ENCODE assay signal across 1 cellular context in the genomic region with DNA sequence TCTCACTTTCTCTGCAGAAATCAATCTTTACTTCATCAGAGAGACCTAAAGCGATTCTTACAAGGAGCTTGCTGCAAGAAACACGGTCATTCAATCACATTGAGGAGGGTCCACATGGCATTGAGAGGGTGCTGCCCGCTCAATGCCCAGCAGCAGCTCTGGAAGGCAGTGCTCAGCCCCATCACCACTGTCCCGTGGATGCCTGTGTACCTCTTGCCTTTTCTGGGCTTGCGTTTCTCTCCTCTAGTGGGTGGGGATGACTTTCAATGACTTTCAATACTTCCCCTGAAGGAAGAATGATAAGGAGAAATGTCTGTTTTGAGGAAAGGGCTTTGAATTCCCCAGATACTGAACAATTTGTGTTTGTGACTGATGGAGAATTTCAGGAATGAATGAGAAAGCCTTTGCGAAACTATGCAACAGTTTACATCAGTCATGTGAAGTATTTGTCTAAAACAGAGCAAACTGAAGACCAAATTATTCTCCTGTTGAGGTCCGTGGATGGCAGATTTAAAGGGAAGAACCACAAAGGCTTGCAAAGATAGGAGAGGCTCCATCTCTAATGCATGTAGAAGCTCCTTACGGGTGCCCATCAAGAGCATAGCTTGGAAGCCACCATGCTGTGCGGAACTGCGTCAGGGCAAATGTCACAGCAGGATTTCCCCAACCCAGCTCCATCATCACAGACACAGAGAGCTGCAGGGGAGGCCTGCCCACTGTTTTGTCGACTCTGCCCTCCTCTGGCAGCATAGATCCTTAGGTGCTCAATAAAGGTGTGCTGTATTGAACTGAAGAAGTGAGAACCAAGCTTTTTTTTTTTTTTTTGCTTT.
TF ChIP-seq lines count a peak whose summit lies in the region.

No MANE protein-coding gene starts in this region.

TF ChIP-seq in HepG2, 621 proteins besides CTCF, POLR2A, EP300 and RAD21 (continued from another document and continues in another):
- TF ChIP-seq REST (IDR thresholded peaks at IDR 0.05; ENCODE audit: borderline replicate concordance in 1 of 2, low read depth in 1 of 2, low read length in 2 of 2) (no peak), ZNF703 (CRISPR knock-in tag; IDR thresholded peaks at IDR 0.05; ENCODE audit: borderline replicate concordance) (no peak), PREB (CRISPR knock-in tag; IDR thresholded peaks at IDR 0.05) (no peak), ATRX (CRISPR knock-in tag; IDR thresholded peaks at IDR 0.05; ENCODE audit: borderline replicate concordance) (no peak), ASH2L (IDR thresholded peaks at IDR 0.05; ENCODE audit: insufficient read length, low read depth, low read length) (no peak), IRX3 (CRISPR knock-in tag; IDR thresholded peaks at IDR 0.05; ENCODE audit: borderline replicate concordance, low read depth) (no peak), ZNF773 (CRISPR knock-in tag; IDR thresholded peaks at IDR 0.05; ENCODE audit: borderline replicate concordance) (no peak), XRCC5 (optimal IDR thresholded peaks at IDR 0.05; ENCODE audit: low read length) (no peak), ZIK1 (CRISPR knock-in tag; IDR thresholded peaks at IDR 0.05; ENCODE audit: borderline replicate concordance, low read depth) (no peak), FOXO1 (CRISPR knock-in tag; IDR thresholded peaks at IDR 0.05) (no peak), ZNF792 (CRISPR knock-in tag; IDR thresholded peaks at IDR 0.05) (no peak), TGIF2 (CRISPR knock-in tag; IDR thresholded peaks at IDR 0.05) (no peak), JARID2 (CRISPR knock-in tag; IDR thresholded peaks at IDR 0.05; ENCODE audit: insufficient replicate concordance) (no peak), PRDM15 (CRISPR knock-in tag; IDR thresholded peaks at IDR 0.05) (no peak), ZMAT3 (CRISPR knock-in tag; conservative IDR thresholded peaks at IDR 0.05) (no peak), KLF16 (CRISPR knock-in tag; IDR thresholded peaks at IDR 0.05) (0 out of 4 replicates have a peak, but pooled peaks of 1 of the 2 experiments have one; percentile 18), IKZF5 (CRISPR knock-in tag; IDR thresholded peaks at IDR 0.05) (no peak), ONECUT2 (CRISPR knock-in tag; IDR thresholded peaks at IDR 0.05) (no peak), THAP11 (CRISPR knock-in tag; IDR thresholded peaks at IDR 0.05) (no peak), ZNF337 (CRISPR knock-in tag; IDR thresholded peaks at IDR 0.05; ENCODE audit: borderline replicate concordance, low read depth) (no peak), GATAD2A (CRISPR knock-in tag; IDR thresholded peaks at IDR 0.05) (peak; percentile 83), FOXM1 (CRISPR knock-in tag; IDR thresholded peaks at IDR 0.05) (no peak), MAFG (CRISPR knock-in tag; IDR thresholded peaks at IDR 0.05) (no peak), ZNF615 (CRISPR knock-in tag; IDR thresholded peaks at IDR 0.05; ENCODE audit: borderline replicate concordance) (no peak), ZNF121 (CRISPR knock-in tag; IDR thresholded peaks at IDR 0.05) (no peak), EEA1 (CRISPR knock-in tag; IDR thresholded peaks at IDR 0.05; ENCODE audit: borderline replicate concordance) (no peak), ZC3H4 (CRISPR knock-in tag; IDR thresholded peaks at IDR 0.05; ENCODE audit: borderline replicate concordance) (no peak)
- TF ChIP-seq, protein P1, sequence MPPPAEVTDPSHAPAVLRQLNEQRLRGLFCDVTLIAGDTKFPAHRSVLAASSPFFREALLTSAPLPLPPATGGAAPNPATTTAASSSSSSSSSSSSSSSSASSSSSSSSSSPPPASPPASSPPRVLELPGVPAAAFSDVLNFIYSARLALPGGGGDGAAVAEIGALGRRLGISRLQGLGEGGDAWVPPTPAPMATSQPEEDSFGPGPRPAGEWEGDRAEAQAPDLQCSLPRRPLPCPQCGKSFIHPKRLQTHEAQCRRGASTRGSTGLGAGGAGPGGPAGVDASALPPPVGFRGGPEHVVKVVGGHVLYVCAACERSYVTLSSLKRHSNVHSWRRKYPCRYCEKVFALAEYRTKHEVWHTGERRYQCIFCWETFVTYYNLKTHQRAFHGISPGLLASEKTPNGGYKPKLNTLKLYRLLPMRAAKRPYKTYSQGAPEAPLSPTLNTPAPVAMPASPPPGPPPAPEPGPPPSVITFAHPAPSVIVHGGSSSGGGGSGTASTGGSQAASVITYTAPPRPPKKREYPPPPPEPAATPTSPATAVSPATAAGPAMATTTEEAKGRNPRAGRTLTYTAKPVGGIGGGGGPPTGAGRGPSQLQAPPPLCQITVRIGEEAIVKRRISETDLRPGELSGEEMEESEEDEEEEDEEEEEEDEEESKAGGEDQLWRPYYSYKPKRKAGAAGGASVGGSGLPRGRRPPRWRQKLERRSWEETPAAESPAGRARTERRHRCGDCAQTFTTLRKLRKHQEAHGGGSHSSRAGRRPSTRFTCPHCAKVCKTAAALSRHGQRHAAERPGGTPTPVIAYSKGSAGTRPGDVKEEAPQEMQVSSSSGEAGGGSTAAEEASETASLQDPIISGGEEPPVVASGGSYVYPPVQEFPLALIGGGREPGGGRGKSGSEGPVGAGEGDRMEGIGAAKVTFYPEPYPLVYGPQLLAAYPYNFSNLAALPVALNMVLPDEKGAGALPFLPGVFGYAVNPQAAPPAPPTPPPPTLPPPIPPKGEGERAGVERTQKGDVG (CRISPR knock-in tag; IDR thresholded peaks at IDR 0.05; ENCODE audit: borderline replicate concordance) = 0 out of 2 replicates have a peak, but pooled peaks have one; percentile 21
- TF ChIP-seq, protein P2, sequence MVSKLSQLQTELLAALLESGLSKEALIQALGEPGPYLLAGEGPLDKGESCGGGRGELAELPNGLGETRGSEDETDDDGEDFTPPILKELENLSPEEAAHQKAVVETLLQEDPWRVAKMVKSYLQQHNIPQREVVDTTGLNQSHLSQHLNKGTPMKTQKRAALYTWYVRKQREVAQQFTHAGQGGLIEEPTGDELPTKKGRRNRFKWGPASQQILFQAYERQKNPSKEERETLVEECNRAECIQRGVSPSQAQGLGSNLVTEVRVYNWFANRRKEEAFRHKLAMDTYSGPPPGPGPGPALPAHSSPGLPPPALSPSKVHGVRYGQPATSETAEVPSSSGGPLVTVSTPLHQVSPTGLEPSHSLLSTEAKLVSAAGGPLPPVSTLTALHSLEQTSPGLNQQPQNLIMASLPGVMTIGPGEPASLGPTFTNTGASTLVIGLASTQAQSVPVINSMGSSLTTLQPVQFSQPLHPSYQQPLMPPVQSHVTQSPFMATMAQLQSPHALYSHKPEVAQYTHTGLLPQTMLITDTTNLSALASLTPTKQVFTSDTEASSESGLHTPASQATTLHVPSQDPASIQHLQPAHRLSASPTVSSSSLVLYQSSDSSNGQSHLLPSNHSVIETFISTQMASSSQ (IDR thresholded peaks at IDR 0.05; ENCODE audit: low read depth) = no peak
- TF ChIP-seq, protein P2 (CRISPR knock-in tag; IDR thresholded peaks at IDR 0.05; ENCODE audit: borderline replicate concordance) = no peak
- TF ChIP-seq, protein P3, sequence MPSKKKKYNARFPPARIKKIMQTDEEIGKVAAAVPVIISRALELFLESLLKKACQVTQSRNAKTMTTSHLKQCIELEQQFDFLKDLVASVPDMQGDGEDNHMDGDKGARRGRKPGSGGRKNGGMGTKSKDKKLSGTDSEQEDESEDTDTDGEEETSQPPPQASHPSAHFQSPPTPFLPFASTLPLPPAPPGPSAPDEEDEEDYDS (CRISPR knock-in tag; IDR thresholded peaks at IDR 0.05) = no peak
- TF ChIP-seq, protein P4, sequence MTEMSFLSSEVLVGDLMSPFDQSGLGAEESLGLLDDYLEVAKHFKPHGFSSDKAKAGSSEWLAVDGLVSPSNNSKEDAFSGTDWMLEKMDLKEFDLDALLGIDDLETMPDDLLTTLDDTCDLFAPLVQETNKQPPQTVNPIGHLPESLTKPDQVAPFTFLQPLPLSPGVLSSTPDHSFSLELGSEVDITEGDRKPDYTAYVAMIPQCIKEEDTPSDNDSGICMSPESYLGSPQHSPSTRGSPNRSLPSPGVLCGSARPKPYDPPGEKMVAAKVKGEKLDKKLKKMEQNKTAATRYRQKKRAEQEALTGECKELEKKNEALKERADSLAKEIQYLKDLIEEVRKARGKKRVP (CRISPR knock-in tag; IDR thresholded peaks at IDR 0.05) = peak in 1 of 2 experiments; percentile 98; a peak in 2 of 4 replicates
- TF ChIP-seq, protein P5, sequence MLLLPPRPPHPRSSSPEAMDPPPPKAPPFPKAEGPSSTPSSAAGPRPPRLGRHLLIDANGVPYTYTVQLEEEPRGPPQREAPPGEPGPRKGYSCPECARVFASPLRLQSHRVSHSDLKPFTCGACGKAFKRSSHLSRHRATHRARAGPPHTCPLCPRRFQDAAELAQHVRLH (CRISPR knock-in tag; IDR thresholded peaks at IDR 0.05; ENCODE audit: borderline replicate concordance, low read depth) = no peak
- TF ChIP-seq, protein P6, sequence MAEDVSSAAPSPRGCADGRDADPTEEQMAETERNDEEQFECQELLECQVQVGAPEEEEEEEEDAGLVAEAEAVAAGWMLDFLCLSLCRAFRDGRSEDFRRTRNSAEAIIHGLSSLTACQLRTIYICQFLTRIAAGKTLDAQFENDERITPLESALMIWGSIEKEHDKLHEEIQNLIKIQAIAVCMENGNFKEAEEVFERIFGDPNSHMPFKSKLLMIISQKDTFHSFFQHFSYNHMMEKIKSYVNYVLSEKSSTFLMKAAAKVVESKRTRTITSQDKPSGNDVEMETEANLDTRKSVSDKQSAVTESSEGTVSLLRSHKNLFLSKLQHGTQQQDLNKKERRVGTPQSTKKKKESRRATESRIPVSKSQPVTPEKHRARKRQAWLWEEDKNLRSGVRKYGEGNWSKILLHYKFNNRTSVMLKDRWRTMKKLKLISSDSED (CRISPR knock-in tag; IDR thresholded peaks at IDR 0.05) = no peak
